Comparison of ENCODE assay signal across 24 cellular contexts in the genomic region with DNA sequence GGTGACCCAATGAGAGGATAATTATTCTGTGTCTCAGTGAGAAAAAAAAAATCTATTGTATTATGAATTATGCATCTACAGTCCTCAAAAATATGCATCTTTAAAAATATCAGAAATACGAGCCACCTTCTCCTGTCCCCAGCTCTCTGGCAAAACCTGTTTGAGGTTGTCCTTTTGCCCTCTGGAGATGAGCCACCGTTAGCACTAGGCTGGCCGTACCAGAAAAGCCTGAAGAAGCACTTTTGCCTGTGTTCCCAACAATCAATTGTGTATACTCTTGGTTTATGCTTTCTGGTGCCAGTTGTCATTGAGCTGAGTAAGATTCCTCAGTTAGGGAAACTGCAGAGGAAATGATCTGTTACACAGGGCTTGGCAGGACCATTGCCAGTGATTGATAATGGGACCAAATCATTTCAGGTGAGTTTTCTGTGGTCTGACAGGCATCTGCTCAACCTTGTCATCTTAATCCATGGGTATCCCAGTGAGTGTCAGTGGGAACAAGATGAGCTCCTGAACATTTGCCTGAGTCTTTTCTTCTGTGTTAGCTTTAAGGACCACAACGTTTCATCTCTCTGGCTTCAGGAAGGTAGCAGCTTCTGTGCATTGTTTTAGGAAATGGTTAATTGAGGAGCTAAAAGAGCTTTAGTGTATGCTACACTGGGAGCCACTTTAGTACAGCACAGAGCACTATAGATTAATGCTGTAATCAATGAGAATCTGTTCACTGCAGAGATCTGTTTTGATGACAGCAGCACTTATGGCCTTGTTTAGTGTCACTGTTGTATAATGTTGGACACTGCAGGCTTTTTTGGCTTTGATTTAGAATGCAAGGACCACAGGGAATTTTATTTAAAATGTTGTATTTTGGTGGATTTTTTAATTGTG.
A peak's percentile ranks its signal among the peaks of the same experiment; 100 is the strongest.
DNase-seq lines count a peak whose midpoint lies in the region; ATAC-seq and TF ChIP-seq lines count a peak whose summit lies in the region.
"Had no signal": no experiment of that assay in that cellular context is flagged by ENCODE, and none has a peak within 500 bp of the region (broad histone marks: within the 10 kb centered on the region; RNA-seq: fewer than 3 reads in every experiment).

No MANE protein-coding gene starts in this region.

- intact Hi-C loops in right lobe of liver (cut with DNase I), result no loop called here

- H3K27ac ChIP-seq in SK-N-SH (ENCODE audit: low read depth in 2 of 2, low read length in 1 of 2), result peak overlapping the region in 1 of 2 experiments; percentile 68; a peak in 2 of 4 replicates
- H3K27ac ChIP-seq in right lobe of liver, result no peak overlapping the region
- H3K27ac ChIP-seq: coronary artery, thoracic aorta had no signal

- no peak overlapping the region for H3K9ac ChIP-seq in SK-N-SH

- TF ChIP-seq RAD21 in SK-N-SH (IDR thresholded peaks at IDR 0.05; ENCODE audit: low read length), result no peak

- peaks cover 12% of the 10 kb centered on the region for H3K4me1 Mint-ChIP-seq in type B pancreatic cell (ENCODE audit: unreplicated experiment)
- H3K4me1 Mint-ChIP-seq: activated CD4-positive, alpha-beta T cell treated with anti-CD3 and anti-CD28 coated beads, Interleukin-2, amount 10 ng/mL, durations not matched to agents 24 days and 14 days; activated CD8-positive, alpha-beta memory T cell treated with anti-CD3 and anti-CD28 coated beads, Interleukin-2, amount 10 ng/mL, durations not matched to agents 7 days and 5 days; activated naive CD8-positive, alpha-beta T cell treated with anti-CD3 and anti-CD28 coated beads for 36 hours; GM23338; IgD-negative memory B cell; immature natural killer cell; stimulated activated effector memory CD8-positive, alpha-beta T cell treated with anti-CD3 and anti-CD28 coated beads, Interleukin-12 subunit alpha, Interleukin-12 subunit beta, amount 100 ng/mL, for 72 hours had no signal

- H3F3A ChIP-seq in SK-N-SH (replicated peaks; ENCODE audit: insufficient read depth), result no peaks in the 10 kb centered on the region

- H3K79me2 ChIP-seq in SK-N-SH (ENCODE audit: insufficient read depth), result no peaks in the 10 kb centered on the region

- peak overlapping the region; percentile 64 for H3K27ac Mint-ChIP-seq in type B pancreatic cell
- H3K27ac Mint-ChIP-seq: activated CD4-positive, alpha-beta T cell treated with anti-CD3 and anti-CD28 coated beads, Interleukin-2, amount 10 ng/mL, durations not matched to agents 24 days and 14 days; activated CD8-positive, alpha-beta memory T cell treated with anti-CD3 and anti-CD28 coated beads, Interleukin-2, amount 10 ng/mL, durations not matched to agents 7 days and 5 days; activated naive CD8-positive, alpha-beta T cell treated with anti-CD3 and anti-CD28 coated beads for 36 hours; activated T-helper 1 cell treated with anti-CD3 and anti-CD28 coated beads, Interleukin-12 subunit alpha, Interleukin-12 subunit beta, Interleukin-2, Interleukin-4 antibody, amounts not matched to agents 30 ng/mL and 10 ng/mL and 1 ng/mL, durations not matched to agents 14 hours and 24 hours and 36 hours; GM23338; IgD-negative memory B cell; immature natural killer cell; stimulated activated effector memory CD8-positive, alpha-beta T cell treated with anti-CD3 and anti-CD28 coated beads, Interleukin-12 subunit alpha, Interleukin-12 subunit beta, amount 100 ng/mL, for 72 hours had no signal

- H3K36me3 Mint-ChIP-seq in type B pancreatic cell, result no peaks in the 10 kb centered on the region
- H3K36me3 Mint-ChIP-seq: activated CD8-positive, alpha-beta memory T cell treated with anti-CD3 and anti-CD28 coated beads, Interleukin-2, amount 10 ng/mL, durations not matched to agents 7 days and 5 days; activated naive CD8-positive, alpha-beta T cell treated with anti-CD3 and anti-CD28 coated beads for 36 hours; IgD-negative memory B cell; immature natural killer cell; stimulated activated effector memory CD8-positive, alpha-beta T cell treated with anti-CD3 and anti-CD28 coated beads, Interleukin-12 subunit alpha, Interleukin-12 subunit beta, amount 100 ng/mL, for 72 hours had no signal

- no peaks in the 10 kb centered on the region for H3K27me3 ChIP-seq in SK-N-SH (ENCODE audit: insufficient read depth)
- no peaks in the 10 kb centered on the region for H3K27me3 ChIP-seq in right lobe of liver

- H3K4me1 ChIP-seq in SK-N-SH (ENCODE audit: control insufficient read depth in 1 of 2, insufficient read depth in 2 of 2, low read depth in 1 of 2, low read length in 1 of 2) (peaks cover 0 to 16% of the 10 kb centered on the region in 2 experiments; a peak in 2 of 4 replicates), right lobe of liver (peaks cover 0 to 13% (median 0%) of the 10 kb centered on the region in 4 donors)

- H3K9me2 ChIP-seq in SK-N-SH, result no peaks in the 10 kb centered on the region; the same call in 1 of the 2 replicates

- no peaks in the 10 kb centered on the region for H3K9me3 ChIP-seq in SK-N-SH
- H3K9me3 ChIP-seq in right lobe of liver, result no peaks in the 10 kb centered on the region
- H3K9me3 ChIP-seq: thoracic aorta had no signal

- H3K9me3 Mint-ChIP-seq in type B pancreatic cell, result no peaks in the 10 kb centered on the region
- H3K9me3 Mint-ChIP-seq: activated CD4-positive, alpha-beta T cell treated with anti-CD3 and anti-CD28 coated beads, Interleukin-2, amount 10 ng/mL, durations not matched to agents 24 days and 14 days; activated naive CD8-positive, alpha-beta T cell treated with anti-CD3 and anti-CD28 coated beads for 36 hours; activated T-helper 1 cell treated with anti-CD3 and anti-CD28 coated beads, Interleukin-12 subunit alpha, Interleukin-12 subunit beta, Interleukin-2, Interleukin-4 antibody, amounts not matched to agents 30 ng/mL and 10 ng/mL and 1 ng/mL, durations not matched to agents 14 hours and 24 hours and 36 hours; GM23338; IgD-negative memory B cell; stimulated activated effector memory CD8-positive, alpha-beta T cell treated with anti-CD3 and anti-CD28 coated beads, Interleukin-12 subunit alpha, Interleukin-12 subunit beta, amount 100 ng/mL, for 72 hours had no signal

- no peak; the same call in 2 of the 3 replicates for ATAC-seq in SK-N-SH treated with all-trans-retinoic acid at 6 μM for 48 hours
- peak; percentile 98 to 99 (median 98) for ATAC-seq in right lobe of liver
- ATAC-seq in GM19455 (IDR thresholded peaks at IDR 0.05; ENCODE audit: unreplicated experiment), result no peak
- ATAC-seq: activated CD8-positive, alpha-beta memory T cell treated with anti-CD3 and anti-CD28 coated beads, Interleukin-2, amount 10 ng/mL, durations not matched to agents 7 days and 5 days; GM12878; GM23338; stimulated activated effector memory CD8-positive, alpha-beta T cell treated with anti-CD3 and anti-CD28 coated beads, Interleukin-12 subunit alpha, Interleukin-12 subunit beta, amount 100 ng/mL, for 72 hours had no signal

- POLR2A ChIA-PET in SK-N-SH (lab: Yijun Ruan, JAX), result interaction anchor here (0.6 kb wide), 1 partner anchor 84 kb away, joined by 3 read pairs; no protein-coding TSS in a partner anchor

- peak in 1 of 2 experiments; percentile 66; a peak in 1 of 4 replicates for TF ChIP-seq EP300 in SK-N-SH (IDR thresholded peaks at IDR 0.05; ENCODE audit: borderline replicate concordance in 1 of 2, low read depth in 1 of 2, low read length in 1 of 2)

- H3K36me3 ChIP-seq in SK-N-SH (replicated peaks in 1 of 2; ENCODE audit: control insufficient read depth in 1 of 2, insufficient read depth in 2 of 2, low read length in 1 of 2), result no peaks in the 10 kb centered on the region
- H3K36me3 ChIP-seq in right lobe of liver, result no peaks in the 10 kb centered on the region
- H3K36me3 ChIP-seq: thoracic aorta had no signal

- H3K4me3 ChIP-seq in SK-N-SH (ENCODE audit: low read depth in 2 of 2, low read length in 1 of 2) (no peak overlapping the region), right lobe of liver (no peak overlapping the region)
- H3K4me3 ChIP-seq: coronary artery, GM12878, GM23338, thoracic aorta had no signal

- no peaks in the 10 kb centered on the region for H4K20me1 ChIP-seq in SK-N-SH (ENCODE audit: insufficient read depth)

- TF ChIP-seq POLR2A in right lobe of liver (IDR thresholded peaks at IDR 0.05), result no peak

- 28% methylated on average over 4 of the region's 4 CpGs for WGBS in SK-N-SH (ENCODE audit: low lambda C conversion rate)
- WGBS in right lobe of liver (ENCODE audit: insufficient coverage, low coverage, low lambda C conversion rate, missing lambda C conversion rate), result 9% methylated on average over 4 of the region's 4 CpGs

- TF ChIP-seq CTCF in SK-N-SH (IDR thresholded peaks at IDR 0.05) (no peak), right lobe of liver (IDR thresholded peaks at IDR 0.05) (no peak), type B pancreatic cell (conservative IDR thresholded peaks at IDR 0.05) (no peak)

- CTCF ChIA-PET in SK-N-SH (lab: Yijun Ruan, JAX), result interaction anchor here (0.9 to 1.8 kb wide), 2 partner anchors 10 to 26 kb away, joined by 5 read pairs; no protein-coding TSS in a partner anchor

- peak; percentile 7 for DNase-seq in SK-N-SH
- DNase-seq in cerebellum (ENCODE audit: low spot score), result peak; percentile 31
- DNase-seq in right lobe of liver, result peak; percentile 27 to 78 (median 62)
- no peak for DNase-seq in type B pancreatic cell (ENCODE audit: extremely low spot score, unreplicated experiment)
- no peak for DNase-seq in stimulated activated CD4-positive, alpha-beta T cell treated with anti-CD3 and anti-CD28 coated beads, Interleukin-4, amount 100 ng/mL, for 24 hours
- DNase-seq in DMS114 treated with DMSO at 0.1 percent for 48 hours (lab: John Stamatoyannopoulos, UW; ENCODE audit: unreplicated experiment), result no peak
- DNase-seq: ACHN; activated CD4-positive, alpha-beta T cell treated with anti-CD3 and anti-CD28 coated beads, Interleukin-2, amount 10 ng/mL, durations not matched to agents 24 days and 14 days; activated CD8-positive, alpha-beta memory T cell treated with anti-CD3 and anti-CD28 coated beads, Interleukin-2, amount 10 ng/mL, durations not matched to agents 7 days and 5 days; activated naive CD8-positive, alpha-beta T cell treated with anti-CD3 and anti-CD28 coated beads for 36 hours; head of caudate nucleus; immature natural killer cell; NCI-H187 treated with DMSO at 0.1 percent for 48 hours; NCI-H446; T-helper 1 cell had no signal

- H3K4me2 ChIP-seq in SK-N-SH, result no peak overlapping the region
- H3K4me2 ChIP-seq: GM23338 had no signal

- no peak overlapping the region for H2AFZ ChIP-seq in SK-N-SH (ENCODE audit: low read depth)
- H2AFZ ChIP-seq: GM23338 had no signal

- H3K27me3 Mint-ChIP-seq in type B pancreatic cell, result no peaks in the 10 kb centered on the region
- H3K27me3 Mint-ChIP-seq: activated CD8-positive, alpha-beta memory T cell treated with anti-CD3 and anti-CD28 coated beads, Interleukin-2, amount 10 ng/mL, durations not matched to agents 7 days and 5 days; IgD-negative memory B cell had no signal

- H3K4me3 Mint-ChIP-seq in type B pancreatic cell, result peak overlapping the region; percentile 49
- H3K4me3 Mint-ChIP-seq: activated CD4-positive, alpha-beta T cell treated with anti-CD3 and anti-CD28 coated beads, Interleukin-2, amount 10 ng/mL, durations not matched to agents 24 days and 14 days; activated CD8-positive, alpha-beta memory T cell treated with anti-CD3 and anti-CD28 coated beads, Interleukin-2, amount 10 ng/mL, durations not matched to agents 7 days and 5 days; activated naive CD8-positive, alpha-beta T cell treated with anti-CD3 and anti-CD28 coated beads for 36 hours; activated T-helper 1 cell treated with anti-CD3 and anti-CD28 coated beads, Interleukin-12 subunit alpha, Interleukin-12 subunit beta, Interleukin-2, Interleukin-4 antibody, amounts not matched to agents 30 ng/mL and 10 ng/mL and 1 ng/mL, durations not matched to agents 14 hours and 24 hours and 36 hours; GM23338; IgD-negative memory B cell; immature natural killer cell; stimulated activated effector memory CD8-positive, alpha-beta T cell treated with anti-CD3 and anti-CD28 coated beads, Interleukin-12 subunit alpha, Interleukin-12 subunit beta, amount 100 ng/mL, for 72 hours had no signal

Comparison
In these comparisons a context has a peak if more than half of its experiments do, and no peak if none do; other contexts are left out.
1. DNase-seq: peak in SK-N-SH (single experiment), cerebellum (single experiment) and right lobe of liver (3 of 3); none in type B pancreatic cell (single experiment), stimulated activated CD4-positive, alpha-beta T cell treated with anti-CD3 and anti-CD28 coated beads, Interleukin-4, amount 100 ng/mL, for 24 hours (single experiment) and DMS114 treated with DMSO at 0.1 percent for 48 hours (single experiment).
2. ATAC-seq: peak in right lobe of liver (4 of 4); none in SK-N-SH treated with all-trans-retinoic acid at 6 μM for 48 hours (single experiment) and GM19455 (single experiment).